In genomic region chr19:1648926-1649541, GRCh38 we compare ENCODE assay signal across 10 cellular contexts. TPM values are rescaled to one million over a fixed set of nuclear protein-coding genes. Genes with fewer than 3 reads are reported as not detected.
DNase-seq lines count a peak whose midpoint lies in the region; ATAC-seq and TF ChIP-seq lines count a peak whose summit lies in the region.
"Had no signal": no experiment of that assay in that cellular context is flagged by ENCODE, and none has a peak within 500 bp of the region (broad histone marks: within the 10 kb centered on the region; RNA-seq: fewer than 3 reads in every experiment).

No MANE protein-coding gene starts in this region.

- no peak for TF ChIP-seq POLR2A in gastrocnemius medialis (IDR thresholded peaks at IDR 0.05)

- H2AK5ac ChIP-seq in trophoblast cell (ENCODE audit: low read length): no peak overlapping the region

- ATAC-seq in GM21786 (IDR thresholded peaks at IDR 0.05; ENCODE audit: unreplicated experiment): peak; percentile 1
- ATAC-seq in activated CD8-positive, alpha-beta T cell treated with anti-CD3 and anti-CD28 coated beads, Interleukin-2, amount 10 ng/mL, durations not matched to agents 7 days and 5 days: no peak
- ATAC-seq in gastrocnemius medialis: no peak
- ATAC-seq in HG03159 (IDR thresholded peaks at IDR 0.05; ENCODE audit: unreplicated experiment): no peak

- peaks cover 18% of the 10 kb centered on the region for H3K36me3 Mint-ChIP-seq in activated CD8-positive, alpha-beta T cell treated with anti-CD3 and anti-CD28 coated beads, Interleukin-2, amount 10 ng/mL, durations not matched to agents 7 days and 5 days (ENCODE audit: low read depth)

- no peak overlapping the region for H2BK5ac ChIP-seq in trophoblast cell (ENCODE audit: low read depth, low read length, poor library complexity)

- H3K4ac ChIP-seq in trophoblast cell (ENCODE audit: low read depth, low read length): no peak overlapping the region

- H3K27ac ChIP-seq in trophoblast cell (ENCODE audit: low read depth, low read length): no peak overlapping the region
- H3K27ac ChIP-seq in gastrocnemius medialis: no peak overlapping the region

- no peaks in the 10 kb centered on the region for H3K27me3 ChIP-seq in trophoblast cell (ENCODE audit: insufficient read depth, low read length)
- H3K27me3 ChIP-seq in gastrocnemius medialis: no peaks in the 10 kb centered on the region

- WGBS in trophoblast cell (ENCODE audit: extremely low coverage, insufficient coverage, insufficient read length): no CpG with 5 or more reads among the region's 23 CpGs

- H4K12ac ChIP-seq in trophoblast cell (ENCODE audit: low read depth, low read length): no peak overlapping the region

- H3K27ac Mint-ChIP-seq in activated CD8-positive, alpha-beta T cell treated with anti-CD3 and anti-CD28 coated beads, Interleukin-2, amount 10 ng/mL, durations not matched to agents 7 days and 5 days: peak overlapping the region; percentile 52

- intact Hi-C loops in gastrocnemius medialis (cut with DNase I; ENCODE audit: low total_unique reads): no loop called here

- CTCF ChIA-PET in activated CD8-positive, alpha-beta T cell treated with anti-CD3 and anti-CD28 coated beads, Interleukin-2, amount 10 ng/mL, durations not matched to agents 7 days and 5 days (lab: Charles Lee): interaction anchor here (1.1 to 4.4 kb wide), 2 partner anchors 13 to 43 kb away, joined by 4 to 18 read pairs; partner anchors contain the start of gene UQCR11

- no peak overlapping the region for H3K4me3 Mint-ChIP-seq in activated CD8-positive, alpha-beta T cell treated with anti-CD3 and anti-CD28 coated beads, Interleukin-2, amount 10 ng/mL, durations not matched to agents 7 days and 5 days

- no peak overlapping the region for H2BK12ac ChIP-seq in trophoblast cell (ENCODE audit: low read length)

- H3K4me1 ChIP-seq in trophoblast cell (ENCODE audit: control insufficient read depth in 1 of 2, insufficient read depth in 2 of 2, low read length in 2 of 2) (peaks cover 8 to 11% of the 10 kb centered on the region in 2 experiments), gastrocnemius medialis (peaks cover 11% of the 10 kb centered on the region in 2 donors)

- DNase-seq in GM13976 (ENCODE audit: low spot score) (no peak), trophoblast cell (peak in 1 of 2 donors; percentile 8), gastrocnemius medialis (no peak), COLO829 (ENCODE audit: low spot score) (no peak), retina (no peak)
- no peak for DNase-seq in activated CD8-positive, alpha-beta T cell treated with anti-CD3 and anti-CD28 coated beads, Interleukin-2, amount 10 ng/mL, durations not matched to agents 7 days and 5 days
- DNase-seq: occipital lobe, OCI-M1 had no signal

- H3K23ac ChIP-seq in trophoblast cell (ENCODE audit: low read length): no peak overlapping the region

- H3K27me3 Mint-ChIP-seq in activated CD8-positive, alpha-beta T cell treated with anti-CD3 and anti-CD28 coated beads, Interleukin-2, amount 10 ng/mL, durations not matched to agents 7 days and 5 days (ENCODE audit: low read depth): no peaks in the 10 kb centered on the region

- H3K4me2 ChIP-seq in trophoblast cell (ENCODE audit: low read length): no peak overlapping the region

- no peaks in the 10 kb centered on the region for H3K9me3 Mint-ChIP-seq in activated CD8-positive, alpha-beta T cell treated with anti-CD3 and anti-CD28 coated beads, Interleukin-2, amount 10 ng/mL, durations not matched to agents 7 days and 5 days (ENCODE audit: insufficient read depth)

- peaks cover 17% of the 10 kb centered on the region for H3K79me2 ChIP-seq in trophoblast cell (ENCODE audit: control insufficient read depth, insufficient read depth, low read length, poor library complexity)

- H3K18ac ChIP-seq in trophoblast cell (ENCODE audit: low read length): peak overlapping the region; percentile 14

- TF ChIP-seq CTCF in GM13976 (IDR thresholded peaks at IDR 0.05; ENCODE audit: borderline replicate concordance, control extremely low read depth, extremely low read depth, insufficient read depth, missing control alignments) (peak; percentile 16), gastrocnemius medialis (IDR thresholded peaks at IDR 0.05 in 4 of 5, conservative IDR thresholded peaks at IDR 0.05 in 1 of 5) (no peak)

- H2BK120ac ChIP-seq in trophoblast cell (ENCODE audit: insufficient read depth, low read length, poor library complexity): no peak overlapping the region

- peaks cover 59 to 63% of the 10 kb centered on the region in 2 experiments for H3K36me3 ChIP-seq in trophoblast cell (ENCODE audit: control insufficient read depth in 1 of 2, insufficient read depth in 2 of 2, low read length in 2 of 2)
- H3K36me3 ChIP-seq in gastrocnemius medialis: peaks cover 0 to 4% of the 10 kb centered on the region in 2 donors

- H4K91ac ChIP-seq in trophoblast cell (ENCODE audit: low read depth, low read length): no peak overlapping the region

- peaks cover 26% of the 10 kb centered on the region for H3K4me1 Mint-ChIP-seq in activated CD8-positive, alpha-beta T cell treated with anti-CD3 and anti-CD28 coated beads, Interleukin-2, amount 10 ng/mL, durations not matched to agents 7 days and 5 days (ENCODE audit: low read depth)

- no peak overlapping the region for H3K4me3 ChIP-seq in trophoblast cell (ENCODE audit: low read depth, low read length)
- no peak overlapping the region for H3K4me3 ChIP-seq in gastrocnemius medialis

- no peak overlapping the region for H4K8ac ChIP-seq in trophoblast cell (ENCODE audit: low read depth, low read length)

- no peak overlapping the region for H3K9ac ChIP-seq in trophoblast cell (ENCODE audit: low read length)

- H3K79me1 ChIP-seq in trophoblast cell (ENCODE audit: low read length): peaks cover 11% of the 10 kb centered on the region

- H2AFZ ChIP-seq in trophoblast cell (ENCODE audit: insufficient read depth, low read length, poor library complexity): no peak overlapping the region

- POLR2A ChIA-PET in activated CD8-positive, alpha-beta T cell treated with anti-CD3 and anti-CD28 coated beads, Interleukin-2, amount 10 ng/mL, durations not matched to agents 7 days and 5 days (lab: Charles Lee): no interaction called here

- in situ Hi-C loops in GM13976 (cut with MboI; ENCODE audit: low sequenced_read_pairs, unreplicated experiment): no loop called here
- in situ Hi-C loops in gastrocnemius medialis (cut with MboI; ENCODE audit: low sequenced_read_pairs in 4 of 4): no loop called here

- no peak overlapping the region for H3K14ac ChIP-seq in trophoblast cell (ENCODE audit: low read length)

- H3K9me3 ChIP-seq in trophoblast cell (ENCODE audit: insufficient read depth, low read depth, low read length) (peaks cover 4% of the 10 kb centered on the region), gastrocnemius medialis (no peaks in the 10 kb centered on the region)

RNA-seq across cellular contexts. Expression of gene TCF3, which starts 3.4 kb away (rescaled TPM):
- total RNA-seq in activated CD8-positive, alpha-beta T cell treated with anti-CD3 and anti-CD28 coated beads, Interleukin-2, amount 10 ng/mL, durations not matched to agents 7 days and 5 days: 100 to 1,000 TPM; 130 to 137 TPM
- polyA plus RNA-seq in trophoblast cell (2013): 148 and 149 TPM in 2 replicates
- total RNA-seq in gastrocnemius medialis: 10 to 100 TPM; 22.0 to 58.6 (median 42.5) TPM

RNA-seq across cellular contexts. Expression of gene UQCR11, which starts 43.8 kb away (rescaled TPM):
- 100 to 1,000 TPM; 180 to 195 TPM for total RNA-seq in activated CD8-positive, alpha-beta T cell treated with anti-CD3 and anti-CD28 coated beads, Interleukin-2, amount 10 ng/mL, durations not matched to agents 7 days and 5 days
- 125 and 128 TPM in 2 replicates for polyA plus RNA-seq in trophoblast cell (2013)
- total RNA-seq in gastrocnemius medialis: 100 to 1,000 TPM; 106 to 173 (median 154) TPM

RNA-seq across cellular contexts. Expression of gene MBD3, which starts 56.4 kb away (rescaled TPM):
- 100 to 1,000 TPM in 1 of 2 experiments, 10 to 100 TPM in 1; 98.4 to 102 TPM for total RNA-seq in activated CD8-positive, alpha-beta T cell treated with anti-CD3 and anti-CD28 coated beads, Interleukin-2, amount 10 ng/mL, durations not matched to agents 7 days and 5 days
- 98.4 and 103 TPM in 2 replicates for polyA plus RNA-seq in trophoblast cell (2013)
- 100 to 1,000 TPM in 2 of 4 donors, 10 to 100 TPM in 2; 66.9 to 147 (median 118) TPM for total RNA-seq in gastrocnemius medialis
